18 cellular contexts compared by ENCODE assay signal in genomic region chr4:178339769-178340168, GRCh38.
"Had no signal": no experiment of that assay in that cellular context is flagged by ENCODE, and none has a peak within 500 bp of the region (broad histone marks: within the 10 kb centered on the region; RNA-seq: fewer than 3 reads in every experiment).

No MANE protein-coding gene starts in this region.

- H3K27ac ChIP-seq: epithelial cell of prostate, esophagus muscularis mucosa, gastroesophageal sphincter, left lung, lower lobe of right lung, neural progenitor cell, pancreas had no signal

- ATAC-seq: gastroesophageal sphincter; left lung; lower lobe of right lung; natural killer cell treated with Interleukin-12 subunit alpha and Interleukin-12 subunit beta and Interleukin-15 and Interleukin-18, amount 100 ng/mL, for 72 hours; pancreas; right cardiac atrium had no signal

- H3K9me3 ChIP-seq: esophagus muscularis mucosa, gastroesophageal sphincter, lower lobe of right lung, pancreas had no signal

- DNase-seq: effector memory CD4-positive, alpha-beta T cell; glutamatergic neuron; immature natural killer cell; left lung; lower lobe of right lung; midbrain; nucleus accumbens; pancreas; right cardiac atrium; stimulated activated CD4-positive, alpha-beta T cell treated with anti-CD3 and anti-CD28 coated beads, Interleukin-2, amount 100 ng/mL, for 48 hours; stimulated activated naive CD4-positive, alpha-beta T cell treated with Interleukin-2 at 50 U/mL for 16 hours; trophoblast cell had no signal

- H3K27me3 ChIP-seq: esophagus muscularis mucosa, gastroesophageal sphincter, left lung, neural progenitor cell, pancreas had no signal

- H3K4me2 ChIP-seq: neural progenitor cell, smooth muscle cell had no signal

- H3K9ac ChIP-seq: neural progenitor cell had no signal

- H2AFZ ChIP-seq: neural progenitor cell had no signal

- H3K36me3 ChIP-seq: esophagus muscularis mucosa, gastroesophageal sphincter, left lung, lower lobe of right lung, neural progenitor cell, pancreas had no signal

- H3K4me1 ChIP-seq: esophagus muscularis mucosa, gastroesophageal sphincter, left lung, lower lobe of right lung, neural progenitor cell, pancreas had no signal

- H3K4me3 ChIP-seq: esophagus muscularis mucosa, gastroesophageal sphincter, left lung, lower lobe of right lung, neural progenitor cell, pancreas, smooth muscle cell had no signal
